In genomic region chr18:25941556-25941955, GRCh38 we compare ENCODE assay signal across 22 cellular contexts.
DNase-seq lines count a peak whose midpoint lies in the region; ATAC-seq and TF ChIP-seq lines count a peak whose summit lies in the region.
"Had no signal": no experiment of that assay in that cellular context is flagged by ENCODE, and none has a peak within 500 bp of the region (broad histone marks: within the 10 kb centered on the region; RNA-seq: fewer than 3 reads in every experiment).

No MANE protein-coding gene starts in this region.

- no peaks in the 10 kb centered on the region for H3K79me2 ChIP-seq in mammary epithelial cell (ENCODE audit: insufficient read depth, low read length)

- H3K4me3 ChIP-seq in mammary epithelial cell (replicated peaks in 1 of 3; ENCODE audit: insufficient read depth in 1 of 3, low read depth in 2 of 3, low read length in 3 of 3), result no peak overlapping the region
- H3K4me3 ChIP-seq in breast epithelium, result no peak overlapping the region
- no peak overlapping the region for H3K4me3 ChIP-seq in fibroblast of mammary gland (ENCODE audit: control insufficient read depth, low read depth, low read length)
- H3K4me3 ChIP-seq in adrenal gland, result no peak overlapping the region
- H3K4me3 ChIP-seq in transverse colon, result no peak overlapping the region
- H3K4me3 ChIP-seq: GM12878 had no signal

- TF ChIP-seq EP300 in transverse colon (IDR thresholded peaks at IDR 0.05; ENCODE audit: low read depth), result no peak

- H2AFZ ChIP-seq in mammary epithelial cell (ENCODE audit: low read depth, low read length), result no peak overlapping the region

- dilution Hi-C loops in mammary epithelial cell (cut with HindIII; ENCODE audit: low sequenced_read_pairs), result no loop called here

- intact Hi-C loops in mammary epithelial cell (cut with micrococcal nuclease), result no loop called here
- intact Hi-C loops in breast epithelium (cut with DNase I; ENCODE audit: low total_unique reads), result loop anchor here (5.0 kb wide), 1 partner anchor 1099 kb away; no protein-coding TSS in a partner anchor
- intact Hi-C loops in adrenal gland (cut with DNase I), result no loop called here
- intact Hi-C loops in transverse colon (cut with DNase I; ENCODE audit: low total_unique reads), result no loop called here

- TF ChIP-seq POLR2A in breast epithelium (IDR thresholded peaks at IDR 0.05), result no peak
- no peak for TF ChIP-seq POLR2A in adrenal gland (IDR thresholded peaks at IDR 0.05)
- no peak for TF ChIP-seq POLR2A in transverse colon (IDR thresholded peaks at IDR 0.05)

- CTCF ChIA-PET in mammary epithelial cell (lab: Charles Lee; ENCODE audit: low non-redundant PET), result interaction anchor here (0.7 kb wide), 1 partner anchor 323 kb away, joined by 4 read pairs; no protein-coding TSS in a partner anchor

- H3K4me1 ChIP-seq in mammary epithelial cell (ENCODE audit: insufficient read depth, low read length) (no peaks in the 10 kb centered on the region), breast epithelium (no peaks in the 10 kb centered on the region), adrenal gland (replicated peaks in 1 of 2) (no peaks in the 10 kb centered on the region), transverse colon (no peaks in the 10 kb centered on the region)

- no peak for ATAC-seq in HG03159 (IDR thresholded peaks at IDR 0.05; ENCODE audit: unreplicated experiment)
- ATAC-seq: GM12878 had no signal

- DNase-seq in mammary epithelial cell (peak; percentile 8), breast epithelium (ENCODE audit: low spot score in 2 of 2) (no peak), RPMI7951 (ENCODE audit: low read depth) (peak; percentile 40), fibroblast of mammary gland (ENCODE audit: low read depth) (peak; percentile 4), adrenal gland (no peak), transverse colon (no peak), GM03348 (ENCODE audit: low spot score) (no peak)
- DNase-seq: 8988T; AML-193; C1 segment of cervical spinal cord; CD8-positive, alpha-beta memory T cell; H7; HFFc6; MV-4-11; NCI-H1105 treated with DMSO at 0.1 percent for 48 hours; NCI-H2081; NCI-H2171; NCI-H345; NCI-H774; Right ventricle myocardium superior had no signal

- 73% methylated on average over 3 of the region's 3 CpGs for WGBS in mammary epithelial cell (ENCODE audit: low coverage, missing lambda C conversion rate)
- 75 to 83% (median 80%) methylated on average over 3 of the region's 3 CpGs for WGBS in adrenal gland, 4 donors
- 79 to 80% methylated on average over 2 to 3 of the region's 3 CpGs for WGBS in transverse colon (ENCODE audit: low coverage in 1 of 2), 2 donors

- H3K27me3 ChIP-seq in mammary epithelial cell (ENCODE audit: insufficient read depth, low read length) (no peaks in the 10 kb centered on the region), breast epithelium (no peaks in the 10 kb centered on the region), adrenal gland (no peaks in the 10 kb centered on the region), transverse colon (no peaks in the 10 kb centered on the region)

- in situ Hi-C loops in mammary epithelial cell (cut with MboI; ENCODE audit: low sequenced_read_pairs in 2 of 2), result no loop called here
- in situ Hi-C loops in transverse colon (cut with MboI; ENCODE audit: low pct_ligation_motif_present in 1 of 4, low pct_unique_long_range_greater_than_20kb in 1 of 4, low sequenced_read_pairs in 3 of 4), result no loop called here

- H3K9ac ChIP-seq in mammary epithelial cell (ENCODE audit: insufficient read depth, low read length), result no peak overlapping the region

- no TSS peak for BruUV-seq in mammary epithelial cell (replicated peaks; lab: Mats Ljungman, UMichigan)

- H3K27ac ChIP-seq in mammary epithelial cell (ENCODE audit: insufficient read depth, low read depth, low read length), result no peak overlapping the region
- H3K27ac ChIP-seq in breast epithelium, result no peak overlapping the region
- H3K27ac ChIP-seq in adrenal gland, result no peak overlapping the region
- H3K27ac ChIP-seq in transverse colon, result no peak overlapping the region

- no peaks in the 10 kb centered on the region for H4K20me1 ChIP-seq in mammary epithelial cell (ENCODE audit: insufficient read depth, low read length)

- no peaks in the 10 kb centered on the region for H3K9me3 ChIP-seq in mammary epithelial cell (replicated peaks; ENCODE audit: insufficient read depth, low read length)
- no peaks in the 10 kb centered on the region for H3K9me3 ChIP-seq in breast epithelium
- H3K9me3 ChIP-seq in adrenal gland (replicated peaks in 1 of 3), result no peaks in the 10 kb centered on the region
- no peaks in the 10 kb centered on the region for H3K9me3 ChIP-seq in transverse colon

- no peaks in the 10 kb centered on the region for H3K36me3 ChIP-seq in mammary epithelial cell (ENCODE audit: insufficient read depth, low read length)
- no peaks in the 10 kb centered on the region for H3K36me3 ChIP-seq in breast epithelium
- H3K36me3 ChIP-seq in adrenal gland (replicated peaks in 1 of 2), result no peaks in the 10 kb centered on the region
- H3K36me3 ChIP-seq in transverse colon, result no peaks in the 10 kb centered on the region

- H3K4me2 ChIP-seq in mammary epithelial cell (ENCODE audit: insufficient read depth, low read depth, low read length), result no peak overlapping the region

- no peak for TF ChIP-seq CTCF in mammary epithelial cell (conservative IDR thresholded peaks at IDR 0.05 in 1 of 2, IDR thresholded peaks at IDR 0.05 in 1 of 2; ENCODE audit: extremely low read depth in 1 of 2, insufficient read depth in 1 of 2, low read depth in 1 of 2, low read length in 2 of 2)
- no peak for TF ChIP-seq CTCF in breast epithelium (IDR thresholded peaks at IDR 0.05)
- no peak for TF ChIP-seq CTCF in fibroblast of mammary gland (conservative IDR thresholded peaks at IDR 0.05; ENCODE audit: control insufficient read depth, insufficient read depth, low read depth, low read length)
- TF ChIP-seq CTCF in adrenal gland (IDR thresholded peaks at IDR 0.05), result no peak
- TF ChIP-seq CTCF in transverse colon (IDR thresholded peaks at IDR 0.05), result no peak

Comparison
In these comparisons a context has a peak if more than half of its experiments do, and no peak if none do; other contexts are left out.
1. DNase-seq: peak in mammary epithelial cell (single experiment), RPMI7951 (single experiment) and fibroblast of mammary gland (single experiment); none in breast epithelium (0 of 2), adrenal gland (0 of 7), transverse colon (single experiment) and GM03348 (single experiment).